Comparison of ENCODE assay signal across 21 cellular contexts in the genomic region with DNA sequence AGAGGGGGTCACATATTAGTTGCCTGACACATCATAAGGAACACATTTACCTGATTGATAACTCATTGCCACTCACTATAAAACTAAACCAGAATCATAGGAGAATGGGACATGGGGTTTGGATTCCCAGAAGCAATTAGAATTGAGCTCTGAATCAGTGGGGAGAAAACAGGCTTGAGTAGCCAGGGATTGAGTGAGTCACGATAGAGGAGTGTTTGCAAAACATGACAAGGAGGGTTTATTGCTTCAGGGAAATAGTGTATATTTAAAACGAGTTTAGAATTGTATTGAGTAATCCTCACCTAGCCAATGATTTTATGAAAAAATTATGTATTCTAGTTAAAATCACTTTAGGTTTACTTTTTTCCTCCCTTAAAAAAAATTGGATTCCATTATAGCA.
A peak's percentile ranks its signal among the peaks of the same experiment; 100 is the strongest.
DNase-seq lines count a peak whose midpoint lies in the region; ATAC-seq and TF ChIP-seq lines count a peak whose summit lies in the region.
"Had no signal": no experiment of that assay in that cellular context is flagged by ENCODE, and none has a peak within 500 bp of the region (broad histone marks: within the 10 kb centered on the region; RNA-seq: fewer than 3 reads in every experiment).

No MANE protein-coding gene starts in this region.

- BruUV-seq in mammary epithelial cell (replicated peaks; lab: Mats Ljungman, UMichigan) = no TSS peak

- H3K27ac ChIP-seq in mammary epithelial cell (ENCODE audit: insufficient read depth, low read depth, low read length) = peak overlapping the region; percentile 87
- H3K27ac ChIP-seq: heart left ventricle, SJCRH30 had no signal

- no peaks in the 10 kb centered on the region for H3K36me3 Mint-ChIP-seq in stimulated activated naive B cell treated with anti-CD40 and anti-IgM and Interleukin-4, amounts not matched to agents 10 μg/mL and 1 μg/mL and 100 μg/mL, for 72 hours
- H3K36me3 Mint-ChIP-seq in type B pancreatic cell = no peaks in the 10 kb centered on the region

- peak overlapping the region; percentile 17 for H2AFZ ChIP-seq in mammary epithelial cell (ENCODE audit: low read depth, low read length)

- H3K27me3 ChIP-seq in mammary epithelial cell (ENCODE audit: insufficient read depth, low read length) = no peaks in the 10 kb centered on the region
- H3K27me3 ChIP-seq: heart left ventricle, SJCRH30 had no signal

- no peaks in the 10 kb centered on the region for H4K20me1 ChIP-seq in mammary epithelial cell (ENCODE audit: insufficient read depth, low read length)

- H3K4me1 Mint-ChIP-seq in stimulated activated naive B cell treated with anti-CD40 and anti-IgM and Interleukin-4, amounts not matched to agents 10 μg/mL and 1 μg/mL and 100 μg/mL, for 72 hours = no peaks in the 10 kb centered on the region
- H3K4me1 Mint-ChIP-seq in type B pancreatic cell (ENCODE audit: unreplicated experiment) = peaks cover 12% of the 10 kb centered on the region
- H3K4me1 Mint-ChIP-seq: activated B cell treated with CpG ODN at 0.5 μM for 24 hours, T-helper 17 cell had no signal

- no peak overlapping the region for H3K27ac Mint-ChIP-seq in stimulated activated naive B cell treated with anti-CD40 and anti-IgM and Interleukin-4, amounts not matched to agents 10 μg/mL and 1 μg/mL and 100 μg/mL, for 72 hours
- H3K27ac Mint-ChIP-seq in type B pancreatic cell = no peak overlapping the region
- H3K27ac Mint-ChIP-seq: activated B cell treated with CpG ODN at 0.5 μM for 24 hours; activated T-helper 2 cell treated with anti-CD3 and anti-CD28 coated beads, Interferon-gamma antibody, Interleukin-2, Interleukin-4, amounts not matched to agents 10 μg/mL and 5 μg/mL and 100 μg/mL, durations not matched to agents 14 hours and 24 hours and 36 hours; CD4-positive, alpha-beta T cell; T-helper 17 cell had no signal

- H3K9ac ChIP-seq in mammary epithelial cell (ENCODE audit: insufficient read depth, low read length) = peak overlapping the region; percentile 59

- dilution Hi-C loops in mammary epithelial cell (cut with HindIII; ENCODE audit: low sequenced_read_pairs) = no loop called here

- intact Hi-C loops in mammary epithelial cell (cut with micrococcal nuclease) = loop anchor here (5.0 kb wide), 1 partner anchor 104 kb away; a partner anchor contains a TSS

- no peak overlapping the region for H3K4me3 ChIP-seq in mammary epithelial cell (replicated peaks in 1 of 3; ENCODE audit: insufficient read depth in 1 of 3, low read depth in 2 of 3, low read length in 3 of 3)
- H3K4me3 ChIP-seq: GM12878, heart left ventricle, SJCRH30 had no signal

- H3K9me3 ChIP-seq in mammary epithelial cell (replicated peaks; ENCODE audit: insufficient read depth, low read length) = no peaks in the 10 kb centered on the region
- H3K9me3 ChIP-seq: heart left ventricle, SJCRH30 had no signal

- no peaks in the 10 kb centered on the region for H3K9me3 Mint-ChIP-seq in stimulated activated naive B cell treated with anti-CD40 and anti-IgM and Interleukin-4, amounts not matched to agents 10 μg/mL and 1 μg/mL and 100 μg/mL, for 72 hours
- no peaks in the 10 kb centered on the region for H3K9me3 Mint-ChIP-seq in type B pancreatic cell
- H3K9me3 Mint-ChIP-seq: activated B cell treated with CpG ODN at 0.5 μM for 24 hours; activated T-helper 2 cell treated with anti-CD3 and anti-CD28 coated beads, Interferon-gamma antibody, Interleukin-2, Interleukin-4, amounts not matched to agents 10 μg/mL and 5 μg/mL and 100 μg/mL, durations not matched to agents 14 hours and 24 hours and 36 hours had no signal

- H3K36me3 ChIP-seq in mammary epithelial cell (ENCODE audit: insufficient read depth, low read length) = no peaks in the 10 kb centered on the region
- H3K36me3 ChIP-seq: heart left ventricle, SJCRH30 had no signal

- TF ChIP-seq CTCF in mammary epithelial cell (conservative IDR thresholded peaks at IDR 0.05 in 1 of 2, IDR thresholded peaks at IDR 0.05 in 1 of 2; ENCODE audit: extremely low read depth in 1 of 2, insufficient read depth in 1 of 2, low read depth in 1 of 2, low read length in 2 of 2) = no peak
- TF ChIP-seq CTCF in type B pancreatic cell (conservative IDR thresholded peaks at IDR 0.05) = no peak

- ATAC-seq in stimulated activated naive B cell treated with anti-CD40 and anti-IgM and Interleukin-4, amounts not matched to agents 10 μg/mL and 1 μg/mL and 100 μg/mL, for 72 hours (replicated peaks) = no peak
- ATAC-seq in HG03460 (IDR thresholded peaks at IDR 0.05; ENCODE audit: unreplicated experiment) (no peak), HG02798 (IDR thresholded peaks at IDR 0.05; ENCODE audit: poor library complexity, unreplicated experiment) (no peak)
- ATAC-seq: GM12878, heart left ventricle, T-helper 17 cell had no signal

- WGBS in mammary epithelial cell (ENCODE audit: low coverage, missing lambda C conversion rate) = 3% methylated on average over 2 of the region's 2 CpGs

- CTCF ChIA-PET in mammary epithelial cell (lab: Charles Lee; ENCODE audit: low non-redundant PET) = interaction anchor here (0.6 kb wide), 1 partner anchor 178 kb away, joined by 3 read pairs; no protein-coding TSS in a partner anchor

- no peaks in the 10 kb centered on the region for H3K27me3 Mint-ChIP-seq in stimulated activated naive B cell treated with anti-CD40 and anti-IgM and Interleukin-4, amounts not matched to agents 10 μg/mL and 1 μg/mL and 100 μg/mL, for 72 hours
- no peaks in the 10 kb centered on the region for H3K27me3 Mint-ChIP-seq in type B pancreatic cell
- H3K27me3 Mint-ChIP-seq: CD4-positive, alpha-beta T cell; T-helper 17 cell had no signal

- DNase-seq in AG08395 (ENCODE audit: low spot score) = peak; percentile 42
- DNase-seq in HPDE6-E6E7 (ENCODE audit: extremely low spot score) = peak; percentile 4
- peak; percentile 88 for DNase-seq in mammary epithelial cell
- DNase-seq in iris pigment epithelial cell (ENCODE audit: low read depth) = peak; percentile 86
- DNase-seq in stimulated activated naive B cell treated with anti-CD40 and anti-IgM and Interleukin-4, amounts not matched to agents 10 μg/mL and 1 μg/mL and 100 μg/mL, for 72 hours = no peak
- no peak for DNase-seq in type B pancreatic cell (ENCODE audit: extremely low spot score, unreplicated experiment)
- DNase-seq: activated B cell treated with CpG ODN at 0.5 μM for 24 hours; activated CD8-positive, alpha-beta memory T cell treated with anti-CD3 and anti-CD28 coated beads for 24 hours; CD4-positive, alpha-beta T cell; cortex of kidney; heart left ventricle; islet precursor cell; NCI-H1048; NCI-H2081 treated with DMSO at 0.1 percent for 48 hours; NCI-H524 treated with DMSO at 0.1 percent for 48 hours; SJCRH30; T-helper 17 cell had no signal

- peaks cover 56% of the 10 kb centered on the region for H3K4me1 ChIP-seq in mammary epithelial cell (ENCODE audit: insufficient read depth, low read length)
- H3K4me1 ChIP-seq: heart left ventricle, SJCRH30 had no signal

- H3K4me3 Mint-ChIP-seq in stimulated activated naive B cell treated with anti-CD40 and anti-IgM and Interleukin-4, amounts not matched to agents 10 μg/mL and 1 μg/mL and 100 μg/mL, for 72 hours = no peak overlapping the region
- H3K4me3 Mint-ChIP-seq in type B pancreatic cell = no peak overlapping the region
- H3K4me3 Mint-ChIP-seq: activated B cell treated with CpG ODN at 0.5 μM for 24 hours; CD4-positive, alpha-beta T cell; T-helper 17 cell had no signal

- peak overlapping the region; percentile 48 for H3K4me2 ChIP-seq in mammary epithelial cell (ENCODE audit: insufficient read depth, low read depth, low read length)

- H3K79me2 ChIP-seq in mammary epithelial cell (ENCODE audit: insufficient read depth, low read length) = no peaks in the 10 kb centered on the region

- in situ Hi-C loops in mammary epithelial cell (cut with MboI; ENCODE audit: low sequenced_read_pairs in 2 of 2) = no loop called here

Comparison
In these comparisons a context has a peak if more than half of its experiments do, and no peak if none do; other contexts are left out.
1. DNase-seq: peak in AG08395 (single experiment), HPDE6-E6E7 (single experiment), mammary epithelial cell (single experiment) and iris pigment epithelial cell (single experiment); none in stimulated activated naive B cell treated with anti-CD40 and anti-IgM and Interleukin-4, amounts not matched to agents 10 μg/mL and 1 μg/mL and 100 μg/mL, for 72 hours (single experiment) and type B pancreatic cell (single experiment).